ENCODE assay signal across 19 cellular contexts in the genomic region with DNA sequence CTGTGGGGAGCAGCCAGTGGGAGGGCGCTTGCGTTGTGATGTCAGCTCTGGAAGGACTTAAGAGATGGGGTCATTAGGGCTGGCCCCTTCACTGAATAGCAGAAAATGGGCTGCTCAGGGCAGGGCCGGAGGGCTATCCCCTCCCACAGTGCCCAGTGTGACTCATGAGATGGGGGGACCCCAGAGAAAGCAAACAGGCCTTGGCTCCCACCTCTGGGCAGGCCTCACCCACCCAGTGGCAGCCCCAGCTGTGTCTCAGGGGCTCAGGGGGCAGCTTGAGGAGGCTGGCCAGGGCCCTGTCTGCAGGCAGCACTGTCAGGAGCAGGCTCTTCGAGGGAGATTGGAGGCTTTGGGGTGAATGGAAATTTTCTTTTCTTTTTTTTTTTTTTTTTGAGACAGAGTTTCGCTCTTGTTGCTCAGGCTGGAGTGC.
DNase-seq lines count a peak whose midpoint lies in the region; ATAC-seq lines count a peak whose summit lies in the region.
"Had no signal": no experiment of that assay in that cellular context is flagged by ENCODE, and none has a peak within 500 bp of the region (broad histone marks: within the 10 kb centered on the region; RNA-seq: fewer than 3 reads in every experiment).

No MANE protein-coding gene starts in this region.

- intact Hi-C loops in activated CD4-positive, alpha-beta T cell treated with anti-CD3 and anti-CD28 coated beads for 36 hours (cut with DNase I, micrococcal nuclease), result no loop called here

- H3K27ac Mint-ChIP-seq in activated naive CD8-positive, alpha-beta T cell treated with anti-CD3 and anti-CD28 coated beads, Interleukin-2, amount 10 ng/mL, durations not matched to agents 7 days and 5 days, result peak overlapping the region; percentile 95
- peak overlapping the region; percentile 69 for H3K27ac Mint-ChIP-seq in stimulated activated effector memory CD8-positive, alpha-beta T cell treated with anti-CD3 and anti-CD28 coated beads, Interleukin-12 subunit alpha, Interleukin-12 subunit beta, amount 100 ng/mL, for 72 hours
- no peak overlapping the region for H3K27ac Mint-ChIP-seq in activated CD4-positive, alpha-beta T cell treated with anti-CD3 and anti-CD28 coated beads for 36 hours
- H3K27ac Mint-ChIP-seq: activated naive CD8-positive, alpha-beta T cell; brain had no signal

- CTCF ChIA-PET in activated CD4-positive, alpha-beta T cell treated with anti-CD3 and anti-CD28 coated beads for 36 hours (lab: Charles Lee), result interaction anchor here (0.6 to 2.0 kb wide), 4 partner anchors 8 to 38 kb away, joined by 3 to 15 read pairs (median 6); no protein-coding TSS in a partner anchor

- H3K36me3 Mint-ChIP-seq in activated naive CD8-positive, alpha-beta T cell treated with anti-CD3 and anti-CD28 coated beads, Interleukin-2, amount 10 ng/mL, durations not matched to agents 7 days and 5 days, result peaks cover 1% of the 10 kb centered on the region
- H3K36me3 Mint-ChIP-seq in stimulated activated effector memory CD8-positive, alpha-beta T cell treated with anti-CD3 and anti-CD28 coated beads, Interleukin-12 subunit alpha, Interleukin-12 subunit beta, amount 100 ng/mL, for 72 hours, result no peaks in the 10 kb centered on the region
- H3K36me3 Mint-ChIP-seq in activated CD4-positive, alpha-beta T cell treated with anti-CD3 and anti-CD28 coated beads for 36 hours (ENCODE audit: low read depth), result no peaks in the 10 kb centered on the region
- H3K36me3 Mint-ChIP-seq: activated naive CD8-positive, alpha-beta T cell had no signal

- POLR2A ChIA-PET in activated naive CD8-positive, alpha-beta T cell treated with anti-CD3 and anti-CD28 coated beads, Interleukin-2, amount 10 ng/mL, durations not matched to agents 7 days and 5 days (lab: Charles Lee), result interaction anchor here (0.7 to 1.6 kb wide), 3 partner anchors 156 to 430 kb away, joined by 3 to 4 read pairs (median 4); no protein-coding TSS in a partner anchor
- POLR2A ChIA-PET in activated CD4-positive, alpha-beta T cell treated with anti-CD3 and anti-CD28 coated beads for 36 hours (lab: Charles Lee), result no interaction called here

- no peaks in the 10 kb centered on the region for H3K9me3 Mint-ChIP-seq in activated naive CD8-positive, alpha-beta T cell treated with anti-CD3 and anti-CD28 coated beads, Interleukin-2, amount 10 ng/mL, durations not matched to agents 7 days and 5 days
- no peaks in the 10 kb centered on the region for H3K9me3 Mint-ChIP-seq in stimulated activated effector memory CD8-positive, alpha-beta T cell treated with anti-CD3 and anti-CD28 coated beads, Interleukin-12 subunit alpha, Interleukin-12 subunit beta, amount 100 ng/mL, for 72 hours
- H3K9me3 Mint-ChIP-seq in activated CD4-positive, alpha-beta T cell treated with anti-CD3 and anti-CD28 coated beads for 36 hours (ENCODE audit: low read depth), result no peaks in the 10 kb centered on the region
- H3K9me3 Mint-ChIP-seq: brain, neural crest cell had no signal

- peak; percentile 3 for DNase-seq in activated T-cell treated with anti-CD3 and anti-CD28 coated beads, Interleukin-2, amount 50 U/mL, for 1 hour
- no peak for DNase-seq in activated T-cell treated with anti-CD3 and anti-CD28 coated beads, Interleukin-2, amount 50 U/mL, for 48 hours
- DNase-seq in activated naive CD8-positive, alpha-beta T cell treated with anti-CD3 and anti-CD28 coated beads, Interleukin-2, amount 10 ng/mL, durations not matched to agents 7 days and 5 days, result peak; percentile 33
- DNase-seq in stimulated activated effector memory CD8-positive, alpha-beta T cell treated with anti-CD3 and anti-CD28 coated beads, Interleukin-12 subunit alpha, Interleukin-12 subunit beta, amount 100 ng/mL, for 72 hours (ENCODE audit: low spot score in 2 of 2), result no peak
- no peak for DNase-seq in activated CD4-positive, alpha-beta T cell treated with anti-CD3 and anti-CD28 coated beads for 36 hours
- DNase-seq in NCI-H82 treated with DMSO at 0.1 percent for 48 hours (lab: John Stamatoyannopoulos, UW; ENCODE audit: unreplicated experiment), result no peak
- DNase-seq: activated CD8-positive, alpha-beta memory T cell treated with anti-CD3 and anti-CD28 coated beads, Interleukin-2, amount 50 U/mL, for 4 hours; glutamatergic neuron; left colon; NCI-H146; NCI-H526 treated with DMSO at 0.1 percent for 48 hours; psoas muscle; stimulated activated CD4-positive, alpha-beta T cell treated with anti-CD3 and anti-CD28 coated beads, Interleukin-4, amount 100 ng/mL, for 4 hours; substantia nigra had no signal

- no peaks in the 10 kb centered on the region for H3K27me3 Mint-ChIP-seq in activated naive CD8-positive, alpha-beta T cell treated with anti-CD3 and anti-CD28 coated beads, Interleukin-2, amount 10 ng/mL, durations not matched to agents 7 days and 5 days
- H3K27me3 Mint-ChIP-seq in activated CD4-positive, alpha-beta T cell treated with anti-CD3 and anti-CD28 coated beads for 36 hours, result no peaks in the 10 kb centered on the region
- H3K27me3 Mint-ChIP-seq: activated naive CD8-positive, alpha-beta T cell had no signal

- H3K4me3 Mint-ChIP-seq in activated naive CD8-positive, alpha-beta T cell treated with anti-CD3 and anti-CD28 coated beads, Interleukin-2, amount 10 ng/mL, durations not matched to agents 7 days and 5 days, result peak overlapping the region; percentile 85
- peak overlapping the region; percentile 69 for H3K4me3 Mint-ChIP-seq in stimulated activated effector memory CD8-positive, alpha-beta T cell treated with anti-CD3 and anti-CD28 coated beads, Interleukin-12 subunit alpha, Interleukin-12 subunit beta, amount 100 ng/mL, for 72 hours
- no peak overlapping the region for H3K4me3 Mint-ChIP-seq in activated CD4-positive, alpha-beta T cell treated with anti-CD3 and anti-CD28 coated beads for 36 hours
- H3K4me3 Mint-ChIP-seq: activated naive CD8-positive, alpha-beta T cell; brain; neural crest cell had no signal

- peaks cover 20% of the 10 kb centered on the region for H3K4me1 Mint-ChIP-seq in activated naive CD8-positive, alpha-beta T cell treated with anti-CD3 and anti-CD28 coated beads, Interleukin-2, amount 10 ng/mL, durations not matched to agents 7 days and 5 days
- peaks cover 22% of the 10 kb centered on the region for H3K4me1 Mint-ChIP-seq in stimulated activated effector memory CD8-positive, alpha-beta T cell treated with anti-CD3 and anti-CD28 coated beads, Interleukin-12 subunit alpha, Interleukin-12 subunit beta, amount 100 ng/mL, for 72 hours
- peaks cover 11% of the 10 kb centered on the region for H3K4me1 Mint-ChIP-seq in activated CD4-positive, alpha-beta T cell treated with anti-CD3 and anti-CD28 coated beads for 36 hours

- ATAC-seq in HG03280 (IDR thresholded peaks at IDR 0.05; ENCODE audit: unreplicated experiment), result peak; percentile 7
- ATAC-seq in activated naive CD8-positive, alpha-beta T cell treated with anti-CD3 and anti-CD28 coated beads, Interleukin-2, amount 10 ng/mL, durations not matched to agents 7 days and 5 days (ENCODE audit: low read depth), result no peak
- ATAC-seq in stimulated activated effector memory CD8-positive, alpha-beta T cell treated with anti-CD3 and anti-CD28 coated beads, Interleukin-12 subunit alpha, Interleukin-12 subunit beta, amount 100 ng/mL, for 72 hours, result no peak
- ATAC-seq in GM21825 (IDR thresholded peaks at IDR 0.05; ENCODE audit: unreplicated experiment), result no peak
- no peak for ATAC-seq in activated CD4-positive, alpha-beta T cell treated with anti-CD3 and anti-CD28 coated beads for 36 hours
- ATAC-seq: left colon, psoas muscle had no signal

Comparison
In these comparisons a context has a peak if more than half of its experiments do, and no peak if none do; other contexts are left out.
1. DNase-seq: peak in activated T-cell treated with anti-CD3 and anti-CD28 coated beads, Interleukin-2, amount 50 U/mL, for 1 hour (single experiment) and activated naive CD8-positive, alpha-beta T cell treated with anti-CD3 and anti-CD28 coated beads, Interleukin-2, amount 10 ng/mL, durations not matched to agents 7 days and 5 days (single experiment); none in activated T-cell treated with anti-CD3 and anti-CD28 coated beads, Interleukin-2, amount 50 U/mL, for 48 hours (0 of 2), stimulated activated effector memory CD8-positive, alpha-beta T cell treated with anti-CD3 and anti-CD28 coated beads, Interleukin-12 subunit alpha, Interleukin-12 subunit beta, amount 100 ng/mL, for 72 hours (0 of 2), activated CD4-positive, alpha-beta T cell treated with anti-CD3 and anti-CD28 coated beads for 36 hours (single experiment) and NCI-H82 treated with DMSO at 0.1 percent for 48 hours (single experiment).